Comparison of ENCODE assay signal across 10 cellular contexts in the genomic region with DNA sequence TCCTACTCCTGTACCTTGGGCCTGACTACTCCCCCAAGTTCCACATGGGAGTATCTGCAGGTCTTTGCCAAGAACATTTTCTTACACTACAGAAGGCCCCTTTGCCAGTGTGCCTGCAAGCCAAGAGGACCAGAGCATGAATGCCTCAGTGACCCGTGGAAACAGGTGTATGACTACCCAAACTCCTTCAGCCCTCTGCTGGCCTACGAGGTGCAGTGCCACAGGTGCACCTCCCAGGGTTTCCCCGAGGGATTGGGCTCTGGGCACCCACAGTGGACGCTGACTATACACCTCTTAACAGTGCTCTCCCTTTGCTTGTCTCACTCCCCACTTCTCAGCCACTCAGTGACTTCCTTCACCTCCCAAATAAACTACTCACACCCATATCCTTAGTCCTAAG.
A peak's percentile ranks its signal among the peaks of the same experiment; 100 is the strongest.
DNase-seq lines count a peak whose midpoint lies in the region; TF ChIP-seq lines count a peak whose summit lies in the region.
"Had no signal": no experiment of that assay in that cellular context is flagged by ENCODE, and none has a peak within 500 bp of the region (broad histone marks: within the 10 kb centered on the region; RNA-seq: fewer than 3 reads in every experiment).

No MANE protein-coding gene starts in this region.

- H3K9me3 Mint-ChIP-seq in T-helper 2 cell treated with Interferon-gamma antibody and Interleukin-4, amounts not matched to agents 5 μg/mL and 100 μg/mL, for 36 hours: no peaks in the 10 kb centered on the region
- H3K9me3 Mint-ChIP-seq: activated T-cell treated with anti-CD3 and anti-CD28 coated beads, Interleukin-2, amount 50 U/mL, for 4 hours had no signal

- H3K27me3 ChIP-seq in esophagus squamous epithelium: peaks cover 0 to 4% (median 0%) of the 10 kb centered on the region in 4 donors
- no peaks in the 10 kb centered on the region for H3K27me3 ChIP-seq in sigmoid colon

- TF ChIP-seq POLR2A in esophagus squamous epithelium (IDR thresholded peaks at IDR 0.05) (no peak), sigmoid colon (IDR thresholded peaks at IDR 0.05) (no peak)

- H3K4me1 Mint-ChIP-seq in T-helper 2 cell treated with Interferon-gamma antibody and Interleukin-4, amounts not matched to agents 5 μg/mL and 100 μg/mL, for 36 hours (ENCODE audit: low read depth): no peaks in the 10 kb centered on the region

- 29 to 83% methylated on average over 3 to 4 of the region's 4 CpGs for WGBS in esophagus squamous epithelium, 2 donors
- WGBS in sigmoid colon, 2 donors: 32 to 50% methylated on average over 4 of the region's 4 CpGs

- DNase-seq in GM10266 (ENCODE audit: extremely low spot score) (no peak), NAMALWA (ENCODE audit: low spot score) (peak; percentile 1), esophagus squamous epithelium (lab: John Stamatoyannopoulos, UW) (no peak), sigmoid colon (no peak), GM19238 (ENCODE audit: insufficient read length, low spot score) (no peak), NOMO-1 treated with DMSO at 0.1 percent for 48 hours (lab: John Stamatoyannopoulos, UW; ENCODE audit: unreplicated experiment) (no peak), NCI-H2227 (lab: John Stamatoyannopoulos, UW; ENCODE audit: unreplicated experiment) (no peak)
- no peak for DNase-seq in T-helper 2 cell treated with Interferon-gamma antibody and Interleukin-4, amounts not matched to agents 5 μg/mL and 100 μg/mL, for 36 hours (ENCODE audit: low spot score)
- DNase-seq: activated T-cell treated with anti-CD3 and anti-CD28 coated beads, Interleukin-2, amount 50 U/mL, for 4 hours; NCI-H1930 had no signal

- no peaks in the 10 kb centered on the region for H3K36me3 ChIP-seq in esophagus squamous epithelium
- peaks cover 0 to 12% (median 4%) of the 10 kb centered on the region in 4 donors for H3K36me3 ChIP-seq in sigmoid colon

- peak overlapping the region; percentile 27 to 86 (median 80) for H3K27ac ChIP-seq in esophagus squamous epithelium
- H3K27ac ChIP-seq in sigmoid colon: peak overlapping the region; percentile 91 to 98 (median 95)

- no peak overlapping the region for H3K4me3 Mint-ChIP-seq in T-helper 2 cell treated with Interferon-gamma antibody and Interleukin-4, amounts not matched to agents 5 μg/mL and 100 μg/mL, for 36 hours
- H3K4me3 Mint-ChIP-seq: activated T-cell treated with anti-CD3 and anti-CD28 coated beads, Interleukin-2, amount 50 U/mL, for 4 hours had no signal

- intact Hi-C loops in esophagus squamous epithelium (cut with DNase I) (no loop called here), sigmoid colon (cut with DNase I) (no loop called here)

- H3K4me1 ChIP-seq in esophagus squamous epithelium: peaks cover 0 to 73% (median 16%) of the 10 kb centered on the region in 3 donors
- peaks cover 0 to 98% (median 95%) of the 10 kb centered on the region in 4 donors for H3K4me1 ChIP-seq in sigmoid colon

- H3K4me3 ChIP-seq in esophagus squamous epithelium: no peak overlapping the region
- no peak overlapping the region for H3K4me3 ChIP-seq in sigmoid colon

- no peaks in the 10 kb centered on the region for H3K36me3 Mint-ChIP-seq in T-helper 2 cell treated with Interferon-gamma antibody and Interleukin-4, amounts not matched to agents 5 μg/mL and 100 μg/mL, for 36 hours (ENCODE audit: low read depth)

- no peak for TF ChIP-seq EP300 in sigmoid colon (IDR thresholded peaks at IDR 0.05)

- H3K27ac Mint-ChIP-seq in T-helper 2 cell treated with Interferon-gamma antibody and Interleukin-4, amounts not matched to agents 5 μg/mL and 100 μg/mL, for 36 hours: no peak overlapping the region

- no peaks in the 10 kb centered on the region for H3K9me3 ChIP-seq in esophagus squamous epithelium
- no peaks in the 10 kb centered on the region for H3K9me3 ChIP-seq in sigmoid colon

- TF ChIP-seq CTCF in GM10266 (IDR thresholded peaks at IDR 0.05; ENCODE audit: control insufficient read depth, insufficient read depth, low read depth, missing control alignments) (peak; percentile 32), esophagus squamous epithelium (IDR thresholded peaks at IDR 0.05) (peak in 5 of 6 experiments; percentile 36 to 62 (median 40)), sigmoid colon (IDR thresholded peaks at IDR 0.05) (no peak)

- no peaks in the 10 kb centered on the region for H3K27me3 Mint-ChIP-seq in T-helper 2 cell treated with Interferon-gamma antibody and Interleukin-4, amounts not matched to agents 5 μg/mL and 100 μg/mL, for 36 hours (ENCODE audit: low read depth)

Comparison
In these comparisons a context has a peak if more than half of its experiments do, and no peak if none do; other contexts are left out.
1. CTCF ChIP-seq: peak in GM10266 (single experiment) and esophagus squamous epithelium (5 of 6); none in sigmoid colon (0 of 4).